In the genomic region with DNA sequence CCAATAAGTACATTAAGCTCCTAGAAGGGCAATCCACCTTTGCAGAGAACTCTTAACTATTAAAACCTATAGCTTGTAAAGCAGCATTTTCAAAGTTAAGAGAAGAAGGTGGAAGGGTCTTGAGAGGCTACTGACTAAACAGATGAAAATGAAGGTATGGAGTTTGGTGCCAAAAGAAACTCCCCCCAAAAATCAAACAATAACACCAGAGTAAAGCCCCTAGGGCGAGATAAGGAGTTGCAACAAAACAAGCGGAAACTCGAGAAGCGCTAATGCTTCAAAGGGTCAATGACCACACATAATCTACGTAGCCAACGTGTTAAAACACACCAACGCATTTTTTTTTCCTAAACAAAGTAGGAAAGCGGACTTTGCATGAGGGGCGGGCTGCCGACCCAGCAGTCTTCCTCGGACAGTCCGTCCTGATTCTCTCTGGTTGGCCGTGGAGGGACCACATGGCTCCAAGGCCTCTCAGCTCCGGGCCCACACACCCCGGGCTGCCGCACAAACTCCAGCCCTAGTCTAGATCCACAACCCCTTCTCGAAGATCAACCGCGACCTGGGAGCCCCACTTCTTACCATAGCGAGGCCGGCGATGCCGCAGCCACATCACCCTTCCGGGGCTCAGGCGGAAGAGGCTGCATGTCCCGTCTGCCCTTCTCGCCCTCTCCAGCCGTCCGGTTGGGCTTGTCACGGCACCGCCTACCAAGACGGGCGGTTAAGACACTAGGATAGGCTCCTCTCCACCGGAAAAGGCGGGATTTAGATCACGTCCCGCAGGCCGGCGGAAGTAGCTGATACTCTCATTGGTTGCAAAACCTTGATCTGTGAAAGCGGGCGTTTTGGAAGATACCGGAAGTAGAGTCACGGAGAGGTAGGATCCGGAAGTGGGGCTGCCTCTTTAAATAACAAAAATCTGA, we compare ENCODE assay signal across 8 cellular contexts. TPM values are rescaled to one million over a fixed set of nuclear protein-coding genes. Genes with fewer than 3 reads are reported as not detected.
DNase-seq lines count a peak whose midpoint lies in the region; ATAC-seq and TF ChIP-seq lines count a peak whose summit lies in the region.

A gene with protein sequence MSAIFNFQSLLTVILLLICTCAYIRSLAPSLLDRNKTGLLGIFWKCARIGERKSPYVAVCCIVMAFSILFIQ (minus strand): TSS at position 653 of the 920 bp plus-strand sequence. CDS start 71 bp downstream, at position 582.
A gene (plus strand): TSS at position 806 of the 920 bp plus-strand sequence. CDS start 27,373 bp downstream, outside the sequence.

- H3K36me3 ChIP-seq in Karpas-422 (ENCODE audit: insufficient read depth, low read length) (peaks cover 18% of the 10 kb centered on the region), esophagus squamous epithelium (no peaks in the 10 kb centered on the region)

- no peak for TF ChIP-seq CTCF in esophagus squamous epithelium (IDR thresholded peaks at IDR 0.05)

- peak within 1 kb of the TSS; percentile 86 for H3K9ac ChIP-seq in Karpas-422 (ENCODE audit: low read length)

- peak within 1 kb of the TSS; percentile 29; the same call in 1 of the 2 replicates for H2AFZ ChIP-seq in Karpas-422 (ENCODE audit: low read length)

- peak in 3 of 4 donors; percentile 10 to 83 (median 75) for TF ChIP-seq POLR2A in esophagus squamous epithelium (IDR thresholded peaks at IDR 0.05)

- intact Hi-C loops in esophagus squamous epithelium (cut with DNase I): no loop called here

- H3K27ac ChIP-seq in Karpas-422 (ENCODE audit: low read length) (peak within 1 kb of the TSS; percentile 89), esophagus squamous epithelium (peak within 1 kb of the TSS; percentile 84 to 90 (median 85))

- H3K4me2 ChIP-seq in Karpas-422 (ENCODE audit: low read depth, low read length, poor library complexity, severe bottlenecking): peak within 1 kb of the TSS; percentile 95

- ATAC-seq in GM21825 (IDR thresholded peaks at IDR 0.05; ENCODE audit: unreplicated experiment): peak; percentile 99

- DNase-seq in DMS79 treated with DMSO at 0.1 percent for 48 hours (lab: John Stamatoyannopoulos, UW) (peak; percentile 80), Karpas-422 (peak; percentile 99), RKO (ENCODE audit: low spot score) (peak; percentile 99), activated T-helper 1 cell treated with Interleukin-2 at 50 U/mL for 16 hours (ENCODE audit: low read depth) (peak; percentile 89), esophagus squamous epithelium (lab: John Stamatoyannopoulos, UW) (peak; percentile 87), myocyte (ENCODE audit: low read depth) (peak; percentile 99)
- DNase-seq in stimulated activated CD8-positive, alpha-beta memory T cell treated with anti-CD3 and anti-CD28 coated beads, Interleukin-7, amount 100 ng/mL, for 48 hours (ENCODE audit: extremely low read depth in 1 of 2, low read depth in 1 of 2): peak; percentile 83 to 95

- 0 to 1% methylated on average over 36 to 39 of the region's 44 CpGs for WGBS in esophagus squamous epithelium, 2 donors

- H3K9me3 ChIP-seq in Karpas-422 (ENCODE audit: low read length) (no peaks in the 10 kb centered on the region), esophagus squamous epithelium (no peaks in the 10 kb centered on the region)

- no peaks in the 10 kb centered on the region for H3K9me2 ChIP-seq in Karpas-422 (replicated peaks; ENCODE audit: insufficient read depth, low read length)

- H3K4me1 ChIP-seq in Karpas-422 (ENCODE audit: low read length): peaks cover 36% of the 10 kb centered on the region
- peaks cover 7 to 52% (median 13%) of the 10 kb centered on the region in 3 donors for H3K4me1 ChIP-seq in esophagus squamous epithelium

- H3K27me3 ChIP-seq in Karpas-422 (ENCODE audit: low read length) (no peaks in the 10 kb centered on the region), esophagus squamous epithelium (no peaks in the 10 kb centered on the region)

- no peaks in the 10 kb centered on the region for H4K20me1 ChIP-seq in Karpas-422 (ENCODE audit: insufficient read depth, low read depth, low read length)

- H3K79me2 ChIP-seq in Karpas-422 (ENCODE audit: low read length): peaks cover 87% of the 10 kb centered on the region

- peak within 1 kb of the TSS; percentile 76 for H3K4me3 ChIP-seq in Karpas-422 (ENCODE audit: low read length)
- H3K4me3 ChIP-seq in esophagus squamous epithelium: peak within 1 kb of the TSS; percentile 63 to 91 (median 77)

RNA-seq across cellular contexts. Expression of the first gene that starts in this region (rescaled TPM):
- 32.6 and 94.9 TPM in 2 replicates for total RNA-seq in Karpas-422 (2014; rRNA removed; shearing (Covaris generic); ENCODE audit: low replicate concordance)
- 10 to 100 TPM; 17.8 to 46.0 (median 33.8) TPM for total RNA-seq in esophagus squamous epithelium
- total RNA-seq in myocyte: 64.5 and 72.7 TPM in 2 replicates
- polyA plus RNA-seq in myocyte (2012): 67.2 TPM

RNA-seq across cellular contexts. Expression of the second gene that starts in this region (rescaled TPM):
- total RNA-seq in Karpas-422 (2014; rRNA removed; shearing (Covaris generic); ENCODE audit: low replicate concordance): 14.8 and 22.2 TPM in 2 replicates
- total RNA-seq in esophagus squamous epithelium: 10 to 100 TPM in 1 of 4 donors, 1 to 10 TPM in 3; 2.9 to 10.3 (median 7.4) TPM
- total RNA-seq in myocyte: 26.5 and 27.0 TPM in 2 replicates
- 41.4 TPM for polyA plus RNA-seq in myocyte (2012)

Comparison
In these comparisons a context has a peak if more than half of its experiments do, and no peak if none do; other contexts are left out.
1. Peak in every context shown above with its lines: DNase-seq, ATAC-seq, H3K4me3 ChIP-seq and H3K27ac ChIP-seq.